ENCODE assay signal across 8 cellular contexts in genomic region chr22:42964994-42965699, GRCh38. TPM values are rescaled to one million over a fixed set of nuclear protein-coding genes. Genes with fewer than 3 reads are reported as not detected.
DNase-seq lines count a peak whose midpoint lies in the region; ATAC-seq and TF ChIP-seq lines count a peak whose summit lies in the region.

No MANE protein-coding gene starts in this region.

- no peaks in the 10 kb centered on the region for H3K27me3 Mint-ChIP-seq in activated naive CD8-positive, alpha-beta T cell treated with anti-CD3 and anti-CD28 coated beads for 36 hours

- H3K9me3 Mint-ChIP-seq in activated naive CD8-positive, alpha-beta T cell treated with anti-CD3 and anti-CD28 coated beads for 36 hours, result no peaks in the 10 kb centered on the region

- peak overlapping the region; percentile 14 for H3K4me3 Mint-ChIP-seq in activated naive CD8-positive, alpha-beta T cell treated with anti-CD3 and anti-CD28 coated beads for 36 hours

- ATAC-seq in activated CD4-positive, CD25-positive, alpha-beta regulatory T cell treated with anti-CD3 and anti-CD28 coated beads, Interleukin-2, amount 50 U/mL, for 24 hours, result peak; percentile 59 to 90
- ATAC-seq in SK-N-SH treated with all-trans-retinoic acid at 6 μM for 48 hours, result no peak

- peaks cover 22% of the 10 kb centered on the region for H3K36me3 Mint-ChIP-seq in activated naive CD8-positive, alpha-beta T cell treated with anti-CD3 and anti-CD28 coated beads for 36 hours

- peaks cover 71% of the 10 kb centered on the region for H3K4me1 Mint-ChIP-seq in activated naive CD8-positive, alpha-beta T cell treated with anti-CD3 and anti-CD28 coated beads for 36 hours

- DNase-seq in activated CD4-positive, CD25-positive, alpha-beta regulatory T cell treated with anti-CD3 and anti-CD28 coated beads, Interleukin-2, amount 50 U/mL, for 72 hours, result no peak
- DNase-seq in MV-4-11 (lab: John Stamatoyannopoulos, UW) (peak; percentile 47), skeletal muscle cell (ENCODE audit: low read depth) (peak; percentile 56), NCI-H774 (lab: John Stamatoyannopoulos, UW) (no peak)
- peak; percentile 63 for DNase-seq in activated naive CD8-positive, alpha-beta T cell treated with anti-CD3 and anti-CD28 coated beads for 36 hours
- no peak for DNase-seq in effector CD8-positive, alpha-beta T cell (lab: John Stamatoyannopoulos, UW)

- peak overlapping the region; percentile 90 for H3K27ac Mint-ChIP-seq in activated naive CD8-positive, alpha-beta T cell treated with anti-CD3 and anti-CD28 coated beads for 36 hours

- H3K4me3 ChIP-seq in skeletal muscle cell (ENCODE audit: low read depth, low read length), result no peak overlapping the region

TF ChIP-seq in SK-N-SH treated with all-trans-retinoic acid at 6 μM for 48 hours, 23 proteins besides CTCF, POLR2A, EP300 and RAD21:
- TF ChIP-seq ESRRG (CRISPR knock-in tag; IDR thresholded peaks at IDR 0.05), result no peak
- TF ChIP-seq, protein P1, sequence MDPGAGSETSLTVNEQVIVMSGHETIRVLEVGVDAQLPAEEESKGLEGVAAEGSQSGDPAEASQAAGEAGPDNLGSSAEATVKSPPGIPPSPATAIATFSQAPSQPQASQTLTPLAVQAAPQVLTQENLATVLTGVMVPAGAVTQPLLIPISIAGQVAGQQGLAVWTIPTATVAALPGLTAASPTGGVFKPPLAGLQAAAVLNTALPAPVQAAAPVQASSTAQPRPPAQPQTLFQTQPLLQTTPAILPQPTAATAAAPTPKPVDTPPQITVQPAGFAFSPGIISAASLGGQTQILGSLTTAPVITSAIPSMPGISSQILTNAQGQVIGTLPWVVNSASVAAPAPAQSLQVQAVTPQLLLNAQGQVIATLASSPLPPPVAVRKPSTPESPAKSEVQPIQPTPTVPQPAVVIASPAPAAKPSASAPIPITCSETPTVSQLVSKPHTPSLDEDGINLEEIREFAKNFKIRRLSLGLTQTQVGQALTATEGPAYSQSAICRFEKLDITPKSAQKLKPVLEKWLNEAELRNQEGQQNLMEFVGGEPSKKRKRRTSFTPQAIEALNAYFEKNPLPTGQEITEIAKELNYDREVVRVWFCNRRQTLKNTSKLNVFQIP (CRISPR knock-in tag; IDR thresholded peaks at IDR 0.05; ENCODE audit: borderline replicate concordance, low read depth), result no peak
- no peak for TF ChIP-seq ZFP30 (CRISPR knock-in tag; IDR thresholded peaks at IDR 0.05)
- no peak for TF ChIP-seq TSHZ2 (CRISPR knock-in tag; IDR thresholded peaks at IDR 0.05)
- TF ChIP-seq ZFP3 (CRISPR knock-in tag; IDR thresholded peaks at IDR 0.05), result no peak
- TF ChIP-seq CSRNP3 (CRISPR knock-in tag; IDR thresholded peaks at IDR 0.05), result no peak
- no peak for TF ChIP-seq GLIS3 (CRISPR knock-in tag; IDR thresholded peaks at IDR 0.05)
- no peak for TF ChIP-seq CSDC2 (CRISPR knock-in tag; IDR thresholded peaks at IDR 0.05)
- TF ChIP-seq RARB (CRISPR knock-in tag; IDR thresholded peaks at IDR 0.05), result no peak
- no peak for TF ChIP-seq CREB5 (CRISPR knock-in tag; IDR thresholded peaks at IDR 0.05; ENCODE audit: low read depth)
- no peak for TF ChIP-seq TOX (CRISPR knock-in tag; IDR thresholded peaks at IDR 0.05; ENCODE audit: borderline replicate concordance)
- TF ChIP-seq ISL1 (CRISPR knock-in tag; IDR thresholded peaks at IDR 0.05), result no peak
- no peak for TF ChIP-seq ZC3H10 (CRISPR knock-in tag; IDR thresholded peaks at IDR 0.05)
- TF ChIP-seq ARNTL (CRISPR knock-in tag; IDR thresholded peaks at IDR 0.05; ENCODE audit: borderline replicate concordance, low read depth), result no peak
- no peak for TF ChIP-seq BACH2 (CRISPR knock-in tag; IDR thresholded peaks at IDR 0.05; ENCODE audit: borderline replicate concordance)
- no peak for TF ChIP-seq PPARA (CRISPR knock-in tag; IDR thresholded peaks at IDR 0.05; ENCODE audit: borderline replicate concordance)
- no peak for TF ChIP-seq SNAI2 (CRISPR knock-in tag; IDR thresholded peaks at IDR 0.05)

RNA-seq across cellular contexts. Expression of gene PACSIN2, which starts 49.8 kb away (rescaled TPM):
- total RNA-seq in activated naive CD8-positive, alpha-beta T cell treated with anti-CD3 and anti-CD28 coated beads for 36 hours, result 10 to 100 TPM; 30.2 to 34.6 TPM

Comparison
In these comparisons a context has a peak if more than half of its experiments do, and no peak if none do; other contexts are left out.
1. DNase-seq: peak in MV-4-11 (single experiment), activated naive CD8-positive, alpha-beta T cell treated with anti-CD3 and anti-CD28 coated beads for 36 hours (single experiment) and skeletal muscle cell (single experiment); none in activated CD4-positive, CD25-positive, alpha-beta regulatory T cell treated with anti-CD3 and anti-CD28 coated beads, Interleukin-2, amount 50 U/mL, for 72 hours (single experiment), NCI-H774 (single experiment) and effector CD8-positive, alpha-beta T cell (single experiment).